ENCODE assay signal across 17 cellular contexts in genomic region chr7:73891178-73891885, GRCh38. TPM values are rescaled to one million over a fixed set of nuclear protein-coding genes. Genes with fewer than 3 reads are reported as not detected.
DNase-seq lines count a peak whose midpoint lies in the region; ATAC-seq and TF ChIP-seq lines count a peak whose summit lies in the region.
"Had no signal": no experiment of that assay in that cellular context is flagged by ENCODE, and none has a peak within 500 bp of the region (broad histone marks: within the 10 kb centered on the region; RNA-seq: fewer than 3 reads in every experiment).

No MANE protein-coding gene starts in this region.

- intact Hi-C loops in PC-9 (cut with micrococcal nuclease; ENCODE audit: unreplicated experiment): no loop called here

- no peak overlapping the region for H3K9ac ChIP-seq in mesenchymal stem cell (ENCODE audit: low read length)
- H3K9ac ChIP-seq: BLaER1 treated with 17β-estradiol and CSF1 and Interleukin-3, amounts not matched to agents 10 nM and 100 nM had no signal

- H3K14ac ChIP-seq in mesenchymal stem cell (ENCODE audit: low read length in 2 of 2): no peak overlapping the region

- H3K36me3 Mint-ChIP-seq in HFFc6 (ENCODE audit: low read depth): no peaks in the 10 kb centered on the region
- peaks cover 4% of the 10 kb centered on the region for H3K36me3 Mint-ChIP-seq in chondrocyte (ENCODE audit: low read depth)

- ATAC-seq in GM21381 (IDR thresholded peaks at IDR 0.05; ENCODE audit: unreplicated experiment): no peak
- ATAC-seq: naive thymus-derived CD8-positive, alpha-beta T cell had no signal

- H3K4me3 Mint-ChIP-seq in HFFc6 (no peak overlapping the region), chondrocyte (ENCODE audit: unreplicated experiment) (no peak overlapping the region)
- H3K4me3 Mint-ChIP-seq: naive thymus-derived CD8-positive, alpha-beta T cell had no signal

- H3K27ac Mint-ChIP-seq in HFFc6 (peak overlapping the region; percentile 93), chondrocyte (ENCODE audit: unreplicated experiment) (peak overlapping the region; percentile 98)

- H3K4ac ChIP-seq in mesenchymal stem cell (ENCODE audit: low read depth in 1 of 2, low read length in 2 of 2): no peak overlapping the region

- H3K9me2 ChIP-seq in PC-9 (ENCODE audit: insufficient read depth): no peaks in the 10 kb centered on the region

- H4K8ac ChIP-seq in mesenchymal stem cell (ENCODE audit: low read length): peak overlapping the region; percentile 22

- no peak overlapping the region for H2AK5ac ChIP-seq in mesenchymal stem cell (ENCODE audit: low read length, severe bottlenecking)

- DNase-seq in ACHN (peak; percentile 28), HFFc6 (peak; percentile 30), chondrocyte (ENCODE audit: low spot score) (no peak), mesenchymal stem cell (no peak), NCI-H2171 (lab: John Stamatoyannopoulos, UW) (no peak), PC-9 (no peak), NCI-H345 (lab: John Stamatoyannopoulos, UW) (no peak)
- DNase-seq: activated CD4-positive, CD25-positive, alpha-beta regulatory T cell; activated T-cell treated with anti-CD3 and anti-CD28 coated beads, Interleukin-2, amount 50 U/mL, for 1 hour; aorta; naive thymus-derived CD8-positive, alpha-beta T cell; NCI-H1105; NCI-H510A treated with DMSO at 0.1 percent for 48 hours; SIG-M5 had no signal

- H4K20me1 ChIP-seq in PC-9 (ENCODE audit: insufficient read depth): no peaks in the 10 kb centered on the region

- H3K9me3 Mint-ChIP-seq in HFFc6 (no peaks in the 10 kb centered on the region), chondrocyte (ENCODE audit: low read depth) (peaks cover 11% of the 10 kb centered on the region)

- H3K9me3 ChIP-seq in mesenchymal stem cell (ENCODE audit: control insufficient read depth, low read length) (no peaks in the 10 kb centered on the region), PC-9 (ENCODE audit: insufficient read depth, low read depth) (no peaks in the 10 kb centered on the region)

- POLR2A ChIA-PET in PC-9 (lab: Charles Lee; ENCODE audit: unreplicated experiment): interaction anchor here (0.5 kb wide), 1 partner anchor 9 kb away, joined by 3 read pairs; no protein-coding TSS in a partner anchor

- H3K27ac ChIP-seq in mesenchymal stem cell (ENCODE audit: low read length, poor library complexity, severe bottlenecking): no peak overlapping the region
- no peak overlapping the region for H3K27ac ChIP-seq in PC-9
- H3K27ac ChIP-seq: BLaER1 treated with 17β-estradiol and CSF1 and Interleukin-3, amounts not matched to agents 10 nM and 100 nM had no signal

- H3K4me2 ChIP-seq in mesenchymal stem cell (ENCODE audit: low read length, poor library complexity, severe bottlenecking) (no peak overlapping the region), PC-9 (no peak overlapping the region)

- TF ChIP-seq CTCF in HFFc6 (IDR thresholded peaks at IDR 0.05) (peak; percentile 52; the same call in 1 of the 2 replicates), chondrocyte (IDR thresholded peaks at IDR 0.05) (peak; percentile 65), PC-9 (conservative IDR thresholded peaks at IDR 0.05) (no peak)

- in situ Hi-C loops in ACHN (cut with HindIII; ENCODE audit: low pct_ligation_motif_present, low pct_unique_long_range_greater_than_20kb, low sequenced_read_pairs): no loop called here

- CTCF ChIA-PET in PC-9 (lab: Charles Lee): no interaction called here

- no peak overlapping the region for H4K91ac ChIP-seq in mesenchymal stem cell (ENCODE audit: low read length)

- H2BK12ac ChIP-seq in mesenchymal stem cell (ENCODE audit: low read length in 2 of 2): no peak overlapping the region

- H3K4me1 ChIP-seq in mesenchymal stem cell (ENCODE audit: control insufficient read depth, insufficient read depth, low read depth, low read length) (peaks cover 41% of the 10 kb centered on the region), PC-9 (replicated peaks; ENCODE audit: insufficient read depth) (peaks cover 23% of the 10 kb centered on the region)

- H3K4me1 Mint-ChIP-seq in HFFc6 (ENCODE audit: low read depth): peaks cover 68% of the 10 kb centered on the region
- peaks cover 81% of the 10 kb centered on the region for H3K4me1 Mint-ChIP-seq in chondrocyte (ENCODE audit: low read depth)

- no peak overlapping the region for H2BK15ac ChIP-seq in mesenchymal stem cell (ENCODE audit: low read depth, poor library complexity, severe bottlenecking)

- WGBS in mesenchymal stem cell: 62% methylated on average over 16 of the region's 16 CpGs

- H3K79me1 ChIP-seq in mesenchymal stem cell (replicated peaks; ENCODE audit: low read length, poor library complexity, severe bottlenecking): no peaks in the 10 kb centered on the region

- H2AFZ ChIP-seq in mesenchymal stem cell (ENCODE audit: low read depth, low read length) (peak overlapping the region; percentile 7), PC-9 (no peak overlapping the region)

- peaks cover 0 to 14% of the 10 kb centered on the region in 2 experiments for H3K27me3 ChIP-seq in mesenchymal stem cell (ENCODE audit: control insufficient read depth in 1 of 2, insufficient read depth in 1 of 2, low read length in 2 of 2)
- no peaks in the 10 kb centered on the region for H3K27me3 ChIP-seq in PC-9 (ENCODE audit: insufficient read depth, low read depth)
- H3K27me3 ChIP-seq: BLaER1 treated with 17β-estradiol and CSF1 and Interleukin-3, amounts not matched to agents 10 nM and 100 nM had no signal

- peaks cover 3% of the 10 kb centered on the region; the same call in 1 of the 2 replicates for H3F3A ChIP-seq in PC-9 (ENCODE audit: insufficient read depth, low read depth)

- no peak overlapping the region for H3K4me3 ChIP-seq in mesenchymal stem cell (ENCODE audit: insufficient read depth in 1 of 2, low read depth in 1 of 2, low read length in 2 of 2)
- H3K4me3 ChIP-seq in PC-9: no peak overlapping the region
- H3K4me3 ChIP-seq: BLaER1 treated with 17β-estradiol and CSF1 and Interleukin-3, amounts not matched to agents 10 nM and 100 nM had no signal

- BruUV-seq in PC-9 (replicated peaks; lab: Mats Ljungman, UMichigan): no TSS peak

- no peak overlapping the region for H2BK120ac ChIP-seq in mesenchymal stem cell (ENCODE audit: low read depth, low read length)

- H3K79me2 ChIP-seq in PC-9 (ENCODE audit: low read depth): no peaks in the 10 kb centered on the region

- H2BK5ac ChIP-seq in mesenchymal stem cell (ENCODE audit: low read depth, low read length, poor library complexity, severe bottlenecking): no peak overlapping the region

- H3K18ac ChIP-seq in mesenchymal stem cell (ENCODE audit: low read depth in 1 of 2, low read length in 2 of 2): no peak overlapping the region

- H3K36me3 ChIP-seq in mesenchymal stem cell (ENCODE audit: control insufficient read depth in 1 of 2, insufficient read depth in 2 of 2, low read depth in 1 of 2, low read length in 2 of 2) (no peaks in the 10 kb centered on the region), PC-9 (ENCODE audit: low read depth) (no peaks in the 10 kb centered on the region)
- H3K36me3 ChIP-seq: BLaER1 treated with 17β-estradiol and CSF1 and Interleukin-3, amounts not matched to agents 10 nM and 100 nM had no signal

- no peak overlapping the region for H3K23ac ChIP-seq in mesenchymal stem cell (ENCODE audit: low read length in 2 of 2)

- peaks cover 5% of the 10 kb centered on the region for H3K27me3 Mint-ChIP-seq in HFFc6 (ENCODE audit: insufficient read depth)
- no peaks in the 10 kb centered on the region for H3K27me3 Mint-ChIP-seq in chondrocyte (ENCODE audit: low read depth)

RNA-seq across cellular contexts. Expression of gene TMEM270, which starts 30.4 kb away (rescaled TPM):
- total RNA-seq in HFFc6 (2021; fragmentation: NEBNext Ultra II Directional; extraction: Animal tissue kit (Norgen Biotek cat#: 25700)): not detected
- total RNA-seq in chondrocyte: 0.25 TPM in 1 of 3 replicates, not detected in the others
- not detected for polyA plus RNA-seq in mesenchymal stem cell (2013, experiment 1 of 2)
- not detected for polyA plus RNA-seq in mesenchymal stem cell (2013, experiment 2 of 2)
- total RNA-seq in PC-9 (2021): 0.48 and 0.72 TPM in 2 replicates
- total RNA-seq: aorta; endothelial cell of umbilical vein; naive thymus-derived CD8-positive, alpha-beta T cell had no signal
- polyA plus RNA-seq: aorta; endothelial cell of umbilical vein; naive thymus-derived CD8-positive, alpha-beta T cell had no signal

RNA-seq across cellular contexts. Expression of gene METTL27, which starts 49.0 kb away (rescaled TPM):
- 1 to 10 TPM; 3.9 to 7.2 (median 6.0) TPM for total RNA-seq in HFFc6 (2021; fragmentation: NEBNext Ultra II Directional; extraction: Animal tissue kit (Norgen Biotek cat#: 25700))
- total RNA-seq in chondrocyte (0.51 to 1.7 TPM (median 0.99 TPM) in 3 replicates), PC-9 (2021) (23.2 and 34.7 TPM in 2 replicates)
- 0.83 TPM for polyA plus RNA-seq in mesenchymal stem cell (2013, experiment 1 of 2)
- 1.00 TPM for polyA plus RNA-seq in mesenchymal stem cell (2013, experiment 2 of 2)

Comparison
In these comparisons a context has a peak if more than half of its experiments do, and no peak if none do; other contexts are left out.
1. DNase-seq: peak in ACHN (single experiment) and HFFc6 (single experiment); none in chondrocyte (single experiment), mesenchymal stem cell (single experiment), NCI-H2171 (single experiment), PC-9 (0 of 2) and NCI-H345 (single experiment).